ENCODE assay signal across 1 cellular context in genomic region chr5:150541397-150541675, GRCh38.
TF ChIP-seq lines count a peak whose summit lies in the region.

No MANE protein-coding gene starts in this region.

TF ChIP-seq in SK-N-SH, 30 proteins besides CTCF, POLR2A, EP300 and RAD21 (continued from another document):
- TF ChIP-seq, protein P1, sequence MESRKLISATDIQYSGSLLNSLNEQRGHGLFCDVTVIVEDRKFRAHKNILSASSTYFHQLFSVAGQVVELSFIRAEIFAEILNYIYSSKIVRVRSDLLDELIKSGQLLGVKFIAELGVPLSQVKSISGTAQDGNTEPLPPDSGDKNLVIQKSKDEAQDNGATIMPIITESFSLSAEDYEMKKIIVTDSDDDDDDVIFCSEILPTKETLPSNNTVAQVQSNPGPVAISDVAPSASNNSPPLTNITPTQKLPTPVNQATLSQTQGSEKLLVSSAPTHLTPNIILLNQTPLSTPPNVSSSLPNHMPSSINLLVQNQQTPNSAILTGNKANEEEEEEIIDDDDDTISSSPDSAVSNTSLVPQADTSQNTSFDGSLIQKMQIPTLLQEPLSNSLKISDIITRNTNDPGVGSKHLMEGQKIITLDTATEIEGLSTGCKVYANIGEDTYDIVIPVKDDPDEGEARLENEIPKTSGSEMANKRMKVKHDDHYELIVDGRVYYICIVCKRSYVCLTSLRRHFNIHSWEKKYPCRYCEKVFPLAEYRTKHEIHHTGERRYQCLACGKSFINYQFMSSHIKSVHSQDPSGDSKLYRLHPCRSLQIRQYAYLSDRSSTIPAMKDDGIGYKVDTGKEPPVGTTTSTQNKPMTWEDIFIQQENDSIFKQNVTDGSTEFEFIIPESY (IDR thresholded peaks at IDR 0.05; ENCODE audit: borderline replicate concordance, low read depth), result no peak
TF ChIP-seq in SK-N-SH: peak in this region for 0.
